In genomic region chr5:174533771-174534221, GRCh38 we compare ENCODE assay signal across 1 cellular context.
TF ChIP-seq lines count a peak whose summit lies in the region.

No MANE protein-coding gene starts in this region.

TF ChIP-seq in HEK293, 187 proteins besides CTCF, POLR2A, EP300 and RAD21 (continued from another document):
- TF ChIP-seq ZNF692 (tag by site-specific recombination; IDR thresholded peaks at IDR 0.05) (no peak), ZBTB8A (tag by site-specific recombination; IDR thresholded peaks at IDR 0.05) (no peak), KLF8 (tag by site-specific recombination; IDR thresholded peaks at IDR 0.05) (0 out of 2 replicates have a peak, but pooled peaks have one; percentile 63), ZNF548 (tag by site-specific recombination; IDR thresholded peaks at IDR 0.05) (no peak), ZNF76 (tag by site-specific recombination; IDR thresholded peaks at IDR 0.05; ENCODE audit: borderline replicate concordance, low read depth) (no peak), ZBTB6 (tag by site-specific recombination; IDR thresholded peaks at IDR 0.05) (no peak), KLF1 (tag by site-specific recombination; IDR thresholded peaks at IDR 0.05) (no peak), ZNF449 (tag by site-specific recombination; IDR thresholded peaks at IDR 0.05) (no peak), ZNF404 (tag by site-specific recombination; IDR thresholded peaks at IDR 0.05) (no peak), ZNF645 (tag by site-specific recombination; IDR thresholded peaks at IDR 0.05) (no peak), ZNF24 (tag by site-specific recombination; IDR thresholded peaks at IDR 0.05) (peak; percentile 82), HOXD13 (CRISPR knock-in tag; IDR thresholded peaks at IDR 0.05; ENCODE audit: borderline replicate concordance) (no peak), ZNF830 (tag by site-specific recombination; IDR thresholded peaks at IDR 0.05; ENCODE audit: low read depth) (no peak), ZNF501 (tag by site-specific recombination; IDR thresholded peaks at IDR 0.05) (no peak), WT1 (tag by site-specific recombination; IDR thresholded peaks at IDR 0.05) (0 out of 2 replicates have a peak, but pooled peaks have one; percentile 19), ZEB2 (tag by site-specific recombination; IDR thresholded peaks at IDR 0.05) (peak; percentile 80), ZNF174 (tag by site-specific recombination; IDR thresholded peaks at IDR 0.05) (no peak), ZNF354C (tag by site-specific recombination; IDR thresholded peaks at IDR 0.05; ENCODE audit: borderline replicate concordance, low read depth) (no peak), ZBTB1 (tag by site-specific recombination; IDR thresholded peaks at IDR 0.05) (0 out of 2 replicates have a peak, but pooled peaks have one; percentile 36), GLI4 (tag by site-specific recombination; IDR thresholded peaks at IDR 0.05) (no peak), ZNF221 (tag by site-specific recombination; IDR thresholded peaks at IDR 0.05; ENCODE audit: borderline replicate concordance) (no peak), ZNF18 (tag by site-specific recombination; IDR thresholded peaks at IDR 0.05) (no peak), ZNF248 (tag by site-specific recombination; IDR thresholded peaks at IDR 0.05) (no peak), AEBP2 (tag by site-specific recombination; IDR thresholded peaks at IDR 0.05; ENCODE audit: borderline replicate concordance) (no peak), ZNF133 (tag by site-specific recombination; IDR thresholded peaks at IDR 0.05) (no peak), RBAK (tag by site-specific recombination; IDR thresholded peaks at IDR 0.05) (no peak), ZSCAN16 (tag by site-specific recombination; IDR thresholded peaks at IDR 0.05) (no peak), SCRT2 (tag by site-specific recombination; IDR thresholded peaks at IDR 0.05) (peak; percentile 90), ZNF292 (tag by site-specific recombination; IDR thresholded peaks at IDR 0.05; ENCODE audit: borderline replicate concordance, low read depth) (no peak), SCRT1 (tag by site-specific recombination; IDR thresholded peaks at IDR 0.05; ENCODE audit: borderline replicate concordance) (no peak), ZNF837 (tag by site-specific recombination; IDR thresholded peaks at IDR 0.05) (no peak), FEZF1 (tag by site-specific recombination; IDR thresholded peaks at IDR 0.05) (no peak), ZNF398 (tag by site-specific recombination; IDR thresholded peaks at IDR 0.05) (no peak; the same call in 1 of the 2 replicates), ZNF121 (tag by site-specific recombination; IDR thresholded peaks at IDR 0.05) (no peak), ZNF146 (tag by site-specific recombination; IDR thresholded peaks at IDR 0.05) (0 out of 2 replicates have a peak, but pooled peaks have one; percentile 41), ZNF530 (tag by site-specific recombination; IDR thresholded peaks at IDR 0.05; ENCODE audit: low read depth) (no peak), ZNF2 (tag by site-specific recombination; IDR thresholded peaks at IDR 0.05) (no peak; the same call in 1 of the 2 replicates), ZNF585B (tag by site-specific recombination; IDR thresholded peaks at IDR 0.05) (no peak), ZNF658 (tag by site-specific recombination; IDR thresholded peaks at IDR 0.05) (no peak)
TF ChIP-seq in HEK293: peak in this region for 33.
